In genomic region chr3:50296721-50297383, GRCh38 we compare ENCODE assay signal across 26 cellular contexts. TPM values are rescaled to one million over a fixed set of nuclear protein-coding genes. Genes with fewer than 3 reads are reported as not detected.
DNase-seq lines count a peak whose midpoint lies in the region; ATAC-seq, FAIRE-seq and TF ChIP-seq lines count a peak whose summit lies in the region.
"Had no signal": no experiment of that assay in that cellular context is flagged by ENCODE, and none has a peak within 500 bp of the region (broad histone marks: within the 10 kb centered on the region; RNA-seq: fewer than 3 reads in every experiment).

No MANE protein-coding gene starts in this region.

- H3K36me3 Mint-ChIP-seq in activated naive CD4-positive, alpha-beta T cell treated with anti-CD3 and anti-CD28 coated beads, Interleukin-2, amount 50 U/mL, for 24 hours: no peaks in the 10 kb centered on the region
- H3K36me3 Mint-ChIP-seq: mesothelial cell of epicardium; natural killer cell treated with Interleukin-12 subunit alpha and Interleukin-12 subunit beta and Interleukin-15 and Interleukin-18, amount 100 ng/mL, for 72 hours had no signal

- H3K4me1 ChIP-seq in H1 (replicated peaks in 1 of 4; ENCODE audit: control insufficient read depth in 3 of 4, insufficient read depth in 4 of 4, low read length in 3 of 4) (peaks cover 0 to 19% (median 8%) of the 10 kb centered on the region in 4 experiments; a peak in 5 of 7 replicates), sigmoid colon (peaks cover 4 to 46% (median 36%) of the 10 kb centered on the region in 4 donors)

- no peak overlapping the region for H3K27ac Mint-ChIP-seq in activated naive CD4-positive, alpha-beta T cell treated with anti-CD3 and anti-CD28 coated beads, Interleukin-2, amount 50 U/mL, for 24 hours
- H3K27ac Mint-ChIP-seq: mesothelial cell of epicardium; natural killer cell treated with Interleukin-12 subunit alpha and Interleukin-12 subunit beta and Interleukin-15 and Interleukin-18, amount 100 ng/mL, for 72 hours had no signal

- no peak overlapping the region for H3K18ac ChIP-seq in H1 (ENCODE audit: extremely low read depth, low read length)

- CTCF ChIA-PET in RWPE1 (lab: Yijun Ruan, JAX): no interaction called here
- CTCF ChIA-PET in H1 (lab: Charles Lee; ENCODE audit: partially characterized antibody): interaction anchor here (0.5 to 3.0 kb wide), 8 partner anchors 9 to 56 kb away, joined by 3 to 16 read pairs (median 3); partner anchors contain the start of gene LSMEM2

- H3K4me2 ChIP-seq in H1 (ENCODE audit: insufficient read depth in 1 of 2, low read depth in 2 of 2, low read length in 2 of 2): no peak overlapping the region

- H3K79me1 ChIP-seq in H1 (ENCODE audit: low read depth, low read length): no peaks in the 10 kb centered on the region

- no peak overlapping the region for H3K56ac ChIP-seq in H1 (replicated peaks; ENCODE audit: insufficient read length, low read depth, low read length)

- H2BK5ac ChIP-seq in H1 (ENCODE audit: low read depth, low read length): no peak overlapping the region

- TF ChIP-seq EP300 in H1 (IDR thresholded peaks at IDR 0.05; ENCODE audit: borderline replicate concordance in 1 of 2, low read depth in 2 of 2, low read length in 2 of 2) (no peak), sigmoid colon (IDR thresholded peaks at IDR 0.05) (no peak)

- no peak for FAIRE-seq in H1 (lab: Jason Lieb, UNC)
- FAIRE-seq: frontal cortex had no signal

- no peak overlapping the region for H2BK12ac ChIP-seq in H1 (ENCODE audit: low read depth, low read length)

- H3K4ac ChIP-seq in H1 (replicated peaks; ENCODE audit: insufficient read length, low read depth, low read length): no peak overlapping the region

- H4K20me1 ChIP-seq in H1 (replicated peaks in 1 of 2; ENCODE audit: control insufficient read depth in 1 of 2, insufficient read depth in 2 of 2, low read length in 2 of 2): peaks cover 0 to 2% of the 10 kb centered on the region in 2 experiments

- H3K27ac ChIP-seq in RWPE1 (peak overlapping the region; percentile 93), H1 (ENCODE audit: low read depth, low read length) (no peak overlapping the region), sigmoid colon (no peak overlapping the region)
- H3K27ac ChIP-seq: brain microvascular endothelial cell, prostate gland, transverse colon, VCaP had no signal

- no peak for ATAC-seq in HG03139 (IDR thresholded peaks at IDR 0.05; ENCODE audit: unreplicated experiment)
- ATAC-seq: effector memory CD8-positive, alpha-beta T cell; natural killer cell treated with Interleukin-12 subunit alpha and Interleukin-12 subunit beta and Interleukin-15 and Interleukin-18, amount 100 ng/mL, for 72 hours had no signal

- TF ChIP-seq POLR2A in H1 (IDR thresholded peaks at IDR 0.05; ENCODE audit: control extremely low read depth in 1 of 2, low read depth in 2 of 2, low read length in 2 of 2): no peak
- no peak for TF ChIP-seq POLR2A in sigmoid colon (IDR thresholded peaks at IDR 0.05)

- no peak overlapping the region for H3K9ac ChIP-seq in H1 (replicated peaks in 1 of 4; ENCODE audit: extremely low read depth in 1 of 4, low read depth in 3 of 4, low read length in 3 of 4)

- H3K14ac ChIP-seq in H1 (ENCODE audit: insufficient read length): no peak overlapping the region

- no peak overlapping the region for H2BK120ac ChIP-seq in H1 (replicated peaks; ENCODE audit: low read depth, low read length)

- peak overlapping the region; percentile 15 for H3K4me3 Mint-ChIP-seq in activated naive CD4-positive, alpha-beta T cell treated with anti-CD3 and anti-CD28 coated beads, Interleukin-2, amount 50 U/mL, for 24 hours
- H3K4me3 Mint-ChIP-seq: CD14-positive monocyte; mesothelial cell of epicardium; natural killer cell treated with Interleukin-12 subunit alpha and Interleukin-12 subunit beta and Interleukin-15 and Interleukin-18, amount 100 ng/mL, for 72 hours had no signal

- H2AFZ ChIP-seq in H1 (ENCODE audit: low read length): no peak overlapping the region

- H2AK5ac ChIP-seq in H1 (ENCODE audit: low read depth, low read length): no peak overlapping the region

- peak overlapping the region; percentile 82 for H4K8ac ChIP-seq in H1 (ENCODE audit: extremely low read depth, insufficient read depth, low read length)

- H4K5ac ChIP-seq in H1 (ENCODE audit: insufficient read length, low read depth, low read length): no peak overlapping the region

- no peak overlapping the region for H4K91ac ChIP-seq in H1 (replicated peaks; ENCODE audit: insufficient read length, low read length)

- H3K9me3 ChIP-seq in H1 (ENCODE audit: insufficient read depth in 2 of 2, low read depth in 1 of 2, low read length in 1 of 2) (no peaks in the 10 kb centered on the region), sigmoid colon (no peaks in the 10 kb centered on the region)
- H3K9me3 ChIP-seq: esophagus squamous epithelium, HAP-1, prostate gland, transverse colon had no signal

- H3K9me3 Mint-ChIP-seq in activated naive CD4-positive, alpha-beta T cell treated with anti-CD3 and anti-CD28 coated beads, Interleukin-2, amount 50 U/mL, for 24 hours: no peaks in the 10 kb centered on the region
- H3K9me3 Mint-ChIP-seq: CD14-positive monocyte; effector memory CD8-positive, alpha-beta T cell; mesothelial cell of epicardium; natural killer cell treated with Interleukin-12 subunit alpha and Interleukin-12 subunit beta and Interleukin-15 and Interleukin-18, amount 100 ng/mL, for 72 hours had no signal

- H2BK20ac ChIP-seq in H1 (ENCODE audit: low read length): no peak overlapping the region

- H3K23ac ChIP-seq in H1 (ENCODE audit: insufficient read length): no peak overlapping the region

- peaks cover 8% of the 10 kb centered on the region; the same call in 1 of the 2 replicates for H3K23me2 ChIP-seq in H1 (ENCODE audit: low read depth, low read length)

- TF ChIP-seq CTCF in RWPE1 (conservative IDR thresholded peaks at IDR 0.05; ENCODE audit: low read depth) (no peak), H1 (IDR thresholded peaks at IDR 0.05; ENCODE audit: control extremely low read depth in 1 of 3, insufficient read depth in 1 of 3, low read depth in 1 of 3, low read length in 3 of 3) (no peak), sigmoid colon (IDR thresholded peaks at IDR 0.05) (no peak)

- intact Hi-C loops in sigmoid colon (cut with DNase I): no loop called here

- 90% methylated on average over 18 of the region's 18 CpGs; no CpG with 5 or more reads in 1 of the 2 experiments for WGBS in H1 (ENCODE audit: extremely low coverage in 1 of 2, insufficient coverage in 1 of 2, insufficient read length in 1 of 2, insufficient replicate concordance in 2 of 2, low coverage in 1 of 2, low lambda C conversion rate in 2 of 2, missing lambda C conversion rate in 1 of 2), 2 experiments
- 94% methylated on average over 18 of the region's 18 CpGs for WGBS in sigmoid colon, 2 donors

- POLR2A ChIA-PET in RWPE1 (lab: Yijun Ruan, JAX; ENCODE audit: low non-redundant PET): no interaction called here
- POLR2A ChIA-PET in H1 (lab: Charles Lee; ENCODE audit: partially characterized antibody): interaction anchor here (0.9 to 11.3 kb wide), 5 partner anchors 18 to 74 kb away, joined by 3 to 149 read pairs (median 3); partner anchors contain the start of genes HYAL2 and LSMEM2

- no peaks in the 10 kb centered on the region; a peak in 1 of 7 replicates for H3K27me3 ChIP-seq in H1 (replicated peaks in 1 of 4; ENCODE audit: control insufficient read depth in 3 of 4, extremely low read depth in 1 of 4, insufficient read depth in 3 of 4, low read length in 3 of 4)
- H3K27me3 ChIP-seq in sigmoid colon: no peaks in the 10 kb centered on the region
- H3K27me3 ChIP-seq: brain microvascular endothelial cell, esophagus squamous epithelium, transverse colon had no signal

- H3K79me2 ChIP-seq in H1 (ENCODE audit: control insufficient read depth in 1 of 2, insufficient read depth in 2 of 2, low read length in 2 of 2): peaks cover 0 to under 1% of the 10 kb centered on the region in 2 experiments; a peak in 1 of 4 replicates

- no peaks in the 10 kb centered on the region for H3K27me3 Mint-ChIP-seq in activated naive CD4-positive, alpha-beta T cell treated with anti-CD3 and anti-CD28 coated beads, Interleukin-2, amount 50 U/mL, for 24 hours
- H3K27me3 Mint-ChIP-seq: effector memory CD8-positive, alpha-beta T cell; natural killer cell treated with Interleukin-12 subunit alpha and Interleukin-12 subunit beta and Interleukin-15 and Interleukin-18, amount 100 ng/mL, for 72 hours had no signal

- TF ChIP-seq RAD21 in H1 (IDR thresholded peaks at IDR 0.05 in 1 of 2, conservative IDR thresholded peaks at IDR 0.05 in 1 of 2; ENCODE audit: low read depth in 2 of 2, low read length in 2 of 2): no peak

- H3K36me3 ChIP-seq in H1 (ENCODE audit: control insufficient read depth in 2 of 4, insufficient read depth in 4 of 4, low read length in 3 of 4) (no peaks in the 10 kb centered on the region), sigmoid colon (no peaks in the 10 kb centered on the region)
- H3K36me3 ChIP-seq: brain microvascular endothelial cell, prostate gland, transverse colon had no signal

- peaks cover 33% of the 10 kb centered on the region for H3K4me1 Mint-ChIP-seq in activated naive CD4-positive, alpha-beta T cell treated with anti-CD3 and anti-CD28 coated beads, Interleukin-2, amount 50 U/mL, for 24 hours

- DNase-seq in activated naive CD4-positive, alpha-beta T cell treated with anti-CD3 and anti-CD28 coated beads, Interleukin-2, amount 50 U/mL, for 16 hours: no peak
- no peak for DNase-seq in RWPE1 (ENCODE audit: low spot score)
- DNase-seq in H1 (ENCODE audit: low read depth in 1 of 2, low spot score in 2 of 2): no peak
- peak; percentile 68 for DNase-seq in sigmoid colon
- DNase-seq in NCI-H2171 (lab: John Stamatoyannopoulos, UW): no peak
- no peak for DNase-seq in activated gamma-delta T cell (lab: John Stamatoyannopoulos, UW)
- DNase-seq: brain microvascular endothelial cell; DMS 273 treated with DMSO at 0.1 percent for 48 hours; effector memory CD8-positive, alpha-beta T cell; esophagus squamous epithelium; hypothalamus; Karpas-422; NCI-H187; NCI-H2227 treated with DMSO at 0.1 percent for 48 hours; transverse colon had no signal

- no peak overlapping the region for H2BK15ac ChIP-seq in H1 (ENCODE audit: low read length)

- H3K4me3 ChIP-seq in H1 (ENCODE audit: extremely low read depth in 1 of 4, insufficient read depth in 2 of 4, low read depth in 3 of 4, low read length in 4 of 4) (no peak overlapping the region), sigmoid colon (no peak overlapping the region)
- H3K4me3 ChIP-seq: esophagus squamous epithelium, HAP-1, prostate gland, transverse colon had no signal

RNA-seq across cellular contexts. Expression of gene HYAL3, which starts 2.4 kb away (rescaled TPM):
- 3.2 and 4.9 TPM in 2 replicates for total RNA-seq in H1 (2021; fragmentation: NEBNext Ultra II Directional; extraction: Animal tissue kit (Norgen Biotek cat#: 25700))
- polyA plus RNA-seq in H1 (2011; rRNA removed): 12.2 and 13.0 TPM in 2 replicates
- polyA plus RNA-seq in H1 (2011; cell fraction: cytosol; rRNA removed): 7.5 TPM
- 9.4 TPM for polyA plus RNA-seq in H1 (2011; cell fraction: nucleus; rRNA removed)
- polyA plus RNA-seq in H1 (2012, experiment 1 of 2): 3.3 to 4.6 TPM (median 4.3 TPM) in 4 replicates
- polyA plus RNA-seq in H1 (2012, experiment 2 of 2): 6.7 TPM
- 3.5 TPM for polyA plus RNA-seq in H1 (2013, experiment 1 of 2)
- 3.8 TPM for polyA plus RNA-seq in H1 (2013, experiment 2 of 2)
- polyA minus RNA-seq in H1 (2011; rRNA and poly(A)+ RNA removed): 2.1 and 6.2 TPM in 2 replicates
- 5.6 TPM for polyA minus RNA-seq in H1 (2011; cell fraction: cytosol; rRNA and poly(A)+ RNA removed)
- 5.2 TPM for polyA minus RNA-seq in H1 (2011; cell fraction: nucleus; rRNA and poly(A)+ RNA removed)
- total RNA-seq in sigmoid colon: 1 to 10 TPM; 2.1 to 8.3 (median 3.4) TPM
- polyA plus RNA-seq in sigmoid colon: 1 to 10 TPM in 2 of 3 donors, under 1 TPM in 1; 0.60 to 4.4 (median 2.8) TPM

RNA-seq across cellular contexts. Expression of gene NAA80, which starts 2.4 kb away (rescaled TPM):
- total RNA-seq in H1 (2021; fragmentation: NEBNext Ultra II Directional; extraction: Animal tissue kit (Norgen Biotek cat#: 25700)): 10.1 and 11.3 TPM in 2 replicates
- 16.7 and 23.9 TPM in 2 replicates for polyA plus RNA-seq in H1 (2011; rRNA removed)
- polyA plus RNA-seq in H1 (2011; cell fraction: cytosol; rRNA removed): 12.0 TPM
- 36.5 TPM for polyA plus RNA-seq in H1 (2011; cell fraction: nucleus; rRNA removed)
- polyA plus RNA-seq in H1 (2012, experiment 1 of 2): 5.4 to 12.0 TPM (median 10.1 TPM) in 4 replicates
- polyA plus RNA-seq in H1 (2012, experiment 2 of 2): 10.8 TPM
- polyA plus RNA-seq in H1 (2013, experiment 1 of 2): 10.9 TPM
- 11.2 TPM for polyA plus RNA-seq in H1 (2013, experiment 2 of 2)
- polyA minus RNA-seq in H1 (2011; rRNA and poly(A)+ RNA removed): 7.2 and 13.4 TPM in 2 replicates
- 3.4 TPM for polyA minus RNA-seq in H1 (2011; cell fraction: cytosol; rRNA and poly(A)+ RNA removed)
- 15.6 TPM for polyA minus RNA-seq in H1 (2011; cell fraction: nucleus; rRNA and poly(A)+ RNA removed)
- 1 to 10 TPM; 3.6 to 9.4 (median 7.6) TPM for total RNA-seq in sigmoid colon
- polyA plus RNA-seq in sigmoid colon: 1 to 10 TPM; 3.5 to 9.5 (median 4.2) TPM

RNA-seq across cellular contexts. Expression of gene IFRD2, which starts 4.6 kb away (rescaled TPM):
- total RNA-seq in H1 (2021; fragmentation: NEBNext Ultra II Directional; extraction: Animal tissue kit (Norgen Biotek cat#: 25700)): 88.8 and 97.8 TPM in 2 replicates
- polyA plus RNA-seq in H1 (2011; rRNA removed) (76.7 and 123 TPM in 2 replicates), sigmoid colon (10 to 100 TPM; 24.5 to 73.1 (median 31.2) TPM)
- 76.7 TPM for polyA plus RNA-seq in H1 (2011; cell fraction: cytosol; rRNA removed)
- 310 TPM for polyA plus RNA-seq in H1 (2011; cell fraction: nucleus; rRNA removed)
- polyA plus RNA-seq in H1 (2012, experiment 1 of 2): 72.6 to 93.2 TPM (median 89.6 TPM) in 4 replicates
- polyA plus RNA-seq in H1 (2012, experiment 2 of 2): 133 TPM
- 61.4 TPM for polyA plus RNA-seq in H1 (2013, experiment 1 of 2)
- 54.6 TPM for polyA plus RNA-seq in H1 (2013, experiment 2 of 2)
- polyA minus RNA-seq in H1 (2011; rRNA and poly(A)+ RNA removed): 47.8 and 50.1 TPM in 2 replicates
- polyA minus RNA-seq in H1 (2011; cell fraction: cytosol; rRNA and poly(A)+ RNA removed): 33.3 TPM
- 86.7 TPM for polyA minus RNA-seq in H1 (2011; cell fraction: nucleus; rRNA and poly(A)+ RNA removed)
- total RNA-seq in sigmoid colon: 10 to 100 TPM; 46.7 to 59.1 (median 52.7) TPM

RNA-seq across cellular contexts. Expression of gene HYAL1, which starts 6.5 kb away (rescaled TPM):
- total RNA-seq in H1 (2021; fragmentation: NEBNext Ultra II Directional; extraction: Animal tissue kit (Norgen Biotek cat#: 25700)): 1.7 and 2.0 TPM in 2 replicates
- polyA plus RNA-seq in H1 (2011; rRNA removed) (5.4 and 9.1 TPM in 2 replicates), sigmoid colon (10 to 100 TPM in 1 of 3 donors, 1 to 10 TPM in 2; 2.4 to 15.1 (median 9.5) TPM)
- polyA plus RNA-seq in H1 (2011; cell fraction: cytosol; rRNA removed): 5.7 TPM
- 6.6 TPM for polyA plus RNA-seq in H1 (2011; cell fraction: nucleus; rRNA removed)
- polyA plus RNA-seq in H1 (2012, experiment 1 of 2): 3.9 to 4.4 TPM (median 4.0 TPM) in 4 replicates
- 2.7 TPM for polyA plus RNA-seq in H1 (2012, experiment 2 of 2)
- 4.9 TPM for polyA plus RNA-seq in H1 (2013, experiment 1 of 2)
- polyA plus RNA-seq in H1 (2013, experiment 2 of 2): 4.1 TPM
- 5.0 and 5.9 TPM in 2 replicates for polyA minus RNA-seq in H1 (2011; rRNA and poly(A)+ RNA removed)
- 4.9 TPM for polyA minus RNA-seq in H1 (2011; cell fraction: cytosol; rRNA and poly(A)+ RNA removed)
- 6.2 TPM for polyA minus RNA-seq in H1 (2011; cell fraction: nucleus; rRNA and poly(A)+ RNA removed)
- total RNA-seq in sigmoid colon: 1 to 10 TPM; 3.5 to 7.2 (median 4.2) TPM
- polyA plus RNA-seq: CD14-positive monocyte had no signal

RNA-seq across cellular contexts. Expression of gene LSMEM2, which starts 18.0 kb away (rescaled TPM):
- 0.57 and 0.58 TPM in 2 replicates for total RNA-seq in H1 (2021; fragmentation: NEBNext Ultra II Directional; extraction: Animal tissue kit (Norgen Biotek cat#: 25700))
- polyA plus RNA-seq in H1 (2011; rRNA removed) (0.68 and 0.94 TPM in 2 replicates), sigmoid colon (under 1 TPM in 2 of 3 donors, not detected in 1; 0.13 to 0.46 TPM)
- 0.74 TPM for polyA plus RNA-seq in H1 (2011; cell fraction: cytosol; rRNA removed)
- polyA plus RNA-seq in H1 (2011; cell fraction: nucleus; rRNA removed): 1.1 TPM
- polyA plus RNA-seq in H1 (2012, experiment 1 of 2): 0.37 to 0.74 TPM (median 0.57 TPM) in 4 replicates
- 0.38 TPM for polyA plus RNA-seq in H1 (2012, experiment 2 of 2)
- polyA plus RNA-seq in H1 (2013, experiment 1 of 2): 0.20 TPM
- polyA plus RNA-seq in H1 (2013, experiment 2 of 2): 0.15 TPM
- 0.63 and 0.69 TPM in 2 replicates for polyA minus RNA-seq in H1 (2011; rRNA and poly(A)+ RNA removed)
- polyA minus RNA-seq in H1 (2011; cell fraction: cytosol; rRNA and poly(A)+ RNA removed): not detected
- polyA minus RNA-seq in H1 (2011; cell fraction: nucleus; rRNA and poly(A)+ RNA removed): not detected
- total RNA-seq in sigmoid colon: not detected
- total RNA-seq: esophagus squamous epithelium; natural killer cell treated with Interleukin-12 subunit alpha and Interleukin-12 subunit beta and Interleukin-15 and Interleukin-18, amount 100 ng/mL, for 72 hours; prostate gland; RPMI7951; T-helper 2 cell treated with Interferon-gamma antibody and Interleukin-4, amounts not matched to agents 100 ng/mL and 5 ng/mL, for 36 hours; transverse colon had no signal
- polyA plus RNA-seq: CD14-positive monocyte had no signal
